16 cellular contexts compared by ENCODE assay signal in genomic region chr2:48444404-48444803, GRCh38. TPM values are rescaled to one million over a fixed set of nuclear protein-coding genes. Genes with fewer than 3 reads are reported as not detected.
DNase-seq lines count a peak whose midpoint lies in the region; ATAC-seq lines count a peak whose summit lies in the region.
"Had no signal": no experiment of that assay in that cellular context is flagged by ENCODE, and none has a peak within 500 bp of the region (broad histone marks: within the 10 kb centered on the region; RNA-seq: fewer than 3 reads in every experiment).

No MANE protein-coding gene starts in this region.

- H3K4me3 Mint-ChIP-seq in activated CD4-positive, alpha-beta T cell treated with anti-CD3 and anti-CD28 coated beads, Interleukin-2, amount 10 ng/mL, durations not matched to agents 7 days and 5 days = no peak overlapping the region
- H3K4me3 Mint-ChIP-seq: activated CD8-positive, alpha-beta T cell treated with anti-CD3 and anti-CD28 coated beads, Interleukin-2, amount 10 ng/mL, durations not matched to agents 7 days and 5 days; naive thymus-derived CD4-positive, alpha-beta T cell had no signal

- peak; percentile 12 for ATAC-seq in HG02678 (IDR thresholded peaks at IDR 0.05; ENCODE audit: unreplicated experiment)
- no peak for ATAC-seq in GM21737 (IDR thresholded peaks at IDR 0.05; ENCODE audit: unreplicated experiment)
- ATAC-seq in GM18909 (IDR thresholded peaks at IDR 0.05; ENCODE audit: poor library complexity, unreplicated experiment) = no peak
- ATAC-seq: A549; activated CD8-positive, alpha-beta T cell treated with anti-CD3 and anti-CD28 coated beads, Interleukin-2, amount 10 ng/mL, durations not matched to agents 7 days and 5 days; naive thymus-derived CD4-positive, alpha-beta T cell; Panc1; SK-N-SH treated with all-trans-retinoic acid at 6 μM for 48 hours had no signal

- peaks cover 10% of the 10 kb centered on the region for H3K36me3 Mint-ChIP-seq in activated CD4-positive, alpha-beta T cell treated with anti-CD3 and anti-CD28 coated beads, Interleukin-2, amount 10 ng/mL, durations not matched to agents 7 days and 5 days (ENCODE audit: low read depth)

- DNase-seq in activated CD4-positive, alpha-beta T cell treated with anti-CD3 and anti-CD28 coated beads, Interleukin-2, amount 10 ng/mL, durations not matched to agents 7 days and 5 days = no peak
- DNase-seq in activated CD4-positive, alpha-beta T cell treated with anti-CD3 and anti-CD28 coated beads for 1 hour = no peak
- DNase-seq in NCI-H748 (lab: John Stamatoyannopoulos, UW; ENCODE audit: unreplicated experiment) (peak; percentile 59), NCI-H128 (lab: John Stamatoyannopoulos, UW; ENCODE audit: unreplicated experiment) (no peak), NCI-H774 (lab: John Stamatoyannopoulos, UW) (no peak)
- DNase-seq: activated CD8-positive, alpha-beta T cell treated with anti-CD3 and anti-CD28 coated beads, Interleukin-2, amount 10 ng/mL, durations not matched to agents 7 days and 5 days; anterior cingulate cortex; MV-4-11; naive thymus-derived CD4-positive, alpha-beta T cell; NCI-H226 had no signal

- H3K27ac Mint-ChIP-seq in activated CD4-positive, alpha-beta T cell treated with anti-CD3 and anti-CD28 coated beads, Interleukin-2, amount 10 ng/mL, durations not matched to agents 7 days and 5 days = peak overlapping the region; percentile 14
- H3K27ac Mint-ChIP-seq: activated CD8-positive, alpha-beta T cell treated with anti-CD3 and anti-CD28 coated beads, Interleukin-2, amount 10 ng/mL, durations not matched to agents 7 days and 5 days; naive thymus-derived CD4-positive, alpha-beta T cell had no signal

- CTCF ChIA-PET in activated CD4-positive, alpha-beta T cell treated with anti-CD3 and anti-CD28 coated beads, Interleukin-2, amount 10 ng/mL, durations not matched to agents 7 days and 5 days (lab: Charles Lee) = interaction anchor here (1.0 kb wide), 1 partner anchor 123 kb away, joined by 3 read pairs; no protein-coding TSS in a partner anchor

- no peaks in the 10 kb centered on the region for H3K9me3 Mint-ChIP-seq in activated CD4-positive, alpha-beta T cell treated with anti-CD3 and anti-CD28 coated beads, Interleukin-2, amount 10 ng/mL, durations not matched to agents 7 days and 5 days
- H3K9me3 Mint-ChIP-seq: naive thymus-derived CD4-positive, alpha-beta T cell had no signal

- H3K27me3 Mint-ChIP-seq in activated CD4-positive, alpha-beta T cell treated with anti-CD3 and anti-CD28 coated beads, Interleukin-2, amount 10 ng/mL, durations not matched to agents 7 days and 5 days = no peaks in the 10 kb centered on the region
- H3K27me3 Mint-ChIP-seq: naive thymus-derived CD4-positive, alpha-beta T cell had no signal

- POLR2A ChIA-PET in activated CD4-positive, alpha-beta T cell treated with anti-CD3 and anti-CD28 coated beads, Interleukin-2, amount 10 ng/mL, durations not matched to agents 7 days and 5 days (lab: Charles Lee) = interaction anchor here (0.6 kb wide), 1 partner anchor 63 kb away, joined by 3 read pairs; no protein-coding TSS in a partner anchor

- peaks cover 46% of the 10 kb centered on the region for H3K4me1 Mint-ChIP-seq in activated CD4-positive, alpha-beta T cell treated with anti-CD3 and anti-CD28 coated beads, Interleukin-2, amount 10 ng/mL, durations not matched to agents 7 days and 5 days

RNA-seq across cellular contexts. Expression of gene PPP1R21, which starts 3.8 kb away (rescaled TPM):
- total RNA-seq in activated CD4-positive, alpha-beta T cell treated with anti-CD3 and anti-CD28 coated beads, Interleukin-2, amount 10 ng/mL, durations not matched to agents 7 days and 5 days = 10 to 100 TPM; 39.3 to 43.0 TPM
